Comparison of ENCODE assay signal across 17 cellular contexts in the genomic region with DNA sequence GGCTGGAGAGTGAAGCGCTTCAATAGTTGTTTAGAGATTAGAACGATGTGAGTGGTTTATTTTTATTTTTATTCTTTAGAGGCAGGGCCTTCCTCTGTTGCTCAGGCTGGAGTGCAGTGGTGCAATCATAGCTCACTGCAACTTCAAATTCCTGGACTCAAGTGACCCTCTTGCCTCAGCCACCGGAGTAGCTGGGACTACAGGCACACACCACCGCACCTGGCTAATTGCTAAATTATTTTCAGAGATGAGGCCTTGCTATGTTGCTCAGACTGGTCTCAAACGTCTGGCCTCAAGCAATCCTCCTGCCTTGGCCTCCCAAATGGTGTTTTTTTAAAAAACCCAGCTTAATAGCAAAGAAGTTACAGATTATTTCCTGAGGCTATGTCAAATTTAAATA. TPM values are rescaled to one million over a fixed set of nuclear protein-coding genes. Genes with fewer than 3 reads are reported as not detected.
A peak's percentile ranks its signal among the peaks of the same experiment; 100 is the strongest.
DNase-seq lines count a peak whose midpoint lies in the region; ATAC-seq, FAIRE-seq and TF ChIP-seq lines count a peak whose summit lies in the region.
"Had no signal": no experiment of that assay in that cellular context is flagged by ENCODE, and none has a peak within 500 bp of the region (broad histone marks: within the 10 kb centered on the region; RNA-seq: fewer than 3 reads in every experiment).

No MANE protein-coding gene starts in this region.

- no peaks in the 10 kb centered on the region for H3K4me1 Mint-ChIP-seq in activated CD4-positive, alpha-beta memory T cell treated with anti-CD3 and anti-CD28 coated beads for 36 hours (ENCODE audit: low read depth)
- H3K4me1 Mint-ChIP-seq: CD4-positive, alpha-beta memory T cell had no signal

- no peaks in the 10 kb centered on the region for H3K36me3 Mint-ChIP-seq in activated CD4-positive, alpha-beta memory T cell treated with anti-CD3 and anti-CD28 coated beads for 36 hours
- H3K36me3 Mint-ChIP-seq: CD4-positive, alpha-beta memory T cell had no signal

- ATAC-seq in Panc1 (no peak), left lung (peak; percentile 89), GM18520 (IDR thresholded peaks at IDR 0.05; ENCODE audit: unreplicated experiment) (no peak)

- no peak overlapping the region for H2BK12ac ChIP-seq in H1 (ENCODE audit: low read depth, low read length)

- no peaks in the 10 kb centered on the region for H3K23me2 ChIP-seq in H1 (ENCODE audit: low read depth, low read length)

- no peak overlapping the region for H3K9ac ChIP-seq in H1 (replicated peaks in 1 of 4; ENCODE audit: extremely low read depth in 1 of 4, low read depth in 3 of 4, low read length in 3 of 4)

- H3K79me1 ChIP-seq in H1 (ENCODE audit: low read depth, low read length): no peaks in the 10 kb centered on the region

- WGBS in H1 (ENCODE audit: extremely low coverage in 1 of 2, insufficient coverage in 1 of 2, insufficient read length in 1 of 2, insufficient replicate concordance in 2 of 2, low coverage in 1 of 2, low lambda C conversion rate in 2 of 2, missing lambda C conversion rate in 1 of 2), 2 experiments: 91 to 100% methylated on average over 2 to 5 of the region's 5 CpGs
- WGBS in thyroid gland, 2 donors: 43 to 49% methylated on average over 5 of the region's 5 CpGs
- WGBS in transverse colon (ENCODE audit: low coverage in 1 of 2), 2 donors: 69 to 74% methylated on average over 5 of the region's 5 CpGs

- no peak overlapping the region for H4K91ac ChIP-seq in H1 (replicated peaks; ENCODE audit: insufficient read length, low read length)

- no peak overlapping the region for H3K4me2 ChIP-seq in H1 (ENCODE audit: insufficient read depth in 1 of 2, low read depth in 2 of 2, low read length in 2 of 2)

- TF ChIP-seq POLR2A in H1 (IDR thresholded peaks at IDR 0.05; ENCODE audit: control extremely low read depth in 1 of 2, low read depth in 2 of 2, low read length in 2 of 2): no peak
- no peak for TF ChIP-seq POLR2A in thyroid gland (IDR thresholded peaks at IDR 0.05)
- no peak for TF ChIP-seq POLR2A in transverse colon (IDR thresholded peaks at IDR 0.05)

- no peak overlapping the region for H3K4ac ChIP-seq in H1 (replicated peaks; ENCODE audit: insufficient read length, low read depth, low read length)

- H3K27me3 Mint-ChIP-seq in activated CD4-positive, alpha-beta memory T cell treated with anti-CD3 and anti-CD28 coated beads for 36 hours: peaks cover 23% of the 10 kb centered on the region

- no peak for TF ChIP-seq RAD21 in H1 (IDR thresholded peaks at IDR 0.05 in 1 of 2, conservative IDR thresholded peaks at IDR 0.05 in 1 of 2; ENCODE audit: low read depth in 2 of 2, low read length in 2 of 2)

- no peak overlapping the region for H2AFZ ChIP-seq in H1 (ENCODE audit: low read length)

- H3K27ac Mint-ChIP-seq in activated CD4-positive, alpha-beta memory T cell treated with anti-CD3 and anti-CD28 coated beads for 36 hours: no peak overlapping the region
- H3K27ac Mint-ChIP-seq: CD4-positive, alpha-beta memory T cell; HFFc6 had no signal

- H2AK5ac ChIP-seq in H1 (ENCODE audit: low read depth, low read length): no peak overlapping the region

- peaks cover 39% of the 10 kb centered on the region for H3K4me1 ChIP-seq in Panc1 (ENCODE audit: control insufficient read depth, insufficient read depth, low read length)
- no peaks in the 10 kb centered on the region for H3K4me1 ChIP-seq in H1 (replicated peaks in 1 of 4; ENCODE audit: control insufficient read depth in 3 of 4, insufficient read depth in 4 of 4, low read length in 3 of 4)
- peaks cover 5 to 9% of the 10 kb centered on the region in 2 donors for H3K4me1 ChIP-seq in left lung
- no peaks in the 10 kb centered on the region for H3K4me1 ChIP-seq in thyroid gland
- peaks cover 0 to 18% (median 2%) of the 10 kb centered on the region in 4 donors for H3K4me1 ChIP-seq in transverse colon
- H3K4me1 ChIP-seq: BE2C had no signal

- H2BK15ac ChIP-seq in H1 (ENCODE audit: low read length): no peak overlapping the region

- TF ChIP-seq CTCF in Panc1 (IDR thresholded peaks at IDR 0.05): no peak
- no peak for TF ChIP-seq CTCF in H1 (IDR thresholded peaks at IDR 0.05; ENCODE audit: control extremely low read depth in 1 of 3, insufficient read depth in 1 of 3, low read depth in 1 of 3, low read length in 3 of 3)
- TF ChIP-seq CTCF in left lung (IDR thresholded peaks at IDR 0.05): no peak
- TF ChIP-seq CTCF in thyroid gland (IDR thresholded peaks at IDR 0.05): no peak
- TF ChIP-seq CTCF in transverse colon (IDR thresholded peaks at IDR 0.05): no peak

- H4K5ac ChIP-seq in H1 (ENCODE audit: insufficient read length, low read depth, low read length): no peak overlapping the region

- H3K27ac ChIP-seq in Panc1 (ENCODE audit: low read length): peak overlapping the region; percentile 34; the same call in 1 of the 2 replicates
- H3K27ac ChIP-seq in H1 (ENCODE audit: low read depth, low read length): no peak overlapping the region
- H3K27ac ChIP-seq in left lung: no peak overlapping the region
- peak overlapping the region in 1 of 3 donors; percentile 24 for H3K27ac ChIP-seq in thyroid gland
- peak overlapping the region in 1 of 4 donors; percentile 15 for H3K27ac ChIP-seq in transverse colon

- H3K4me3 Mint-ChIP-seq in activated CD4-positive, alpha-beta memory T cell treated with anti-CD3 and anti-CD28 coated beads for 36 hours: no peak overlapping the region
- H3K4me3 Mint-ChIP-seq: CD4-positive, alpha-beta memory T cell; HFFc6 had no signal

- TF ChIP-seq EP300 in H1 (IDR thresholded peaks at IDR 0.05; ENCODE audit: borderline replicate concordance in 1 of 2, low read depth in 2 of 2, low read length in 2 of 2) (no peak), transverse colon (IDR thresholded peaks at IDR 0.05; ENCODE audit: low read depth) (no peak)

- H2BK120ac ChIP-seq in H1 (replicated peaks; ENCODE audit: low read depth, low read length): no peak overlapping the region

- no peaks in the 10 kb centered on the region for H4K20me1 ChIP-seq in H1 (replicated peaks in 1 of 2; ENCODE audit: control insufficient read depth in 1 of 2, insufficient read depth in 2 of 2, low read length in 2 of 2)

- peaks cover 3% of the 10 kb centered on the region; the same call in 1 of the 2 replicates for H3K36me3 ChIP-seq in Panc1 (ENCODE audit: control insufficient read depth, insufficient read depth, low read length)
- no peaks in the 10 kb centered on the region for H3K36me3 ChIP-seq in H1 (ENCODE audit: control insufficient read depth in 2 of 4, insufficient read depth in 4 of 4, low read length in 3 of 4)
- no peaks in the 10 kb centered on the region for H3K36me3 ChIP-seq in left lung
- H3K36me3 ChIP-seq in thyroid gland: no peaks in the 10 kb centered on the region
- H3K36me3 ChIP-seq in transverse colon: no peaks in the 10 kb centered on the region
- H3K36me3 ChIP-seq: BE2C had no signal

- no peak overlapping the region for H3K18ac ChIP-seq in H1 (ENCODE audit: extremely low read depth, low read length)

- H3K27me3 ChIP-seq in Panc1 (ENCODE audit: control insufficient read depth, insufficient read depth, low read length) (no peaks in the 10 kb centered on the region), H1 (replicated peaks in 1 of 4; ENCODE audit: control insufficient read depth in 3 of 4, extremely low read depth in 1 of 4, insufficient read depth in 3 of 4, low read length in 3 of 4) (no peaks in the 10 kb centered on the region), left lung (no peaks in the 10 kb centered on the region), thyroid gland (no peaks in the 10 kb centered on the region), transverse colon (no peaks in the 10 kb centered on the region)
- H3K27me3 ChIP-seq: BE2C had no signal

- peak overlapping the region; percentile 46 for H3K56ac ChIP-seq in H1 (replicated peaks; ENCODE audit: insufficient read length, low read depth, low read length)

- CTCF ChIA-PET in Panc1 (lab: Charles Lee) (interaction anchor here (0.6 kb wide), 1 partner anchor 276 kb away, joined by 5 read pairs; no protein-coding TSS in a partner anchor), H1 (lab: Charles Lee; ENCODE audit: partially characterized antibody) (no interaction called here)
- CTCF ChIA-PET in activated CD4-positive, alpha-beta memory T cell treated with anti-CD3 and anti-CD28 coated beads for 36 hours (lab: Charles Lee): no interaction called here

- no peak overlapping the region for H4K8ac ChIP-seq in H1 (ENCODE audit: extremely low read depth, insufficient read depth, low read length)

- no peak overlapping the region for H3K14ac ChIP-seq in H1 (ENCODE audit: insufficient read length)

- H3K79me2 ChIP-seq in H1 (ENCODE audit: control insufficient read depth in 1 of 2, insufficient read depth in 2 of 2, low read length in 2 of 2): no peaks in the 10 kb centered on the region

- POLR2A ChIA-PET in Panc1 (lab: Charles Lee) (no interaction called here), H1 (lab: Charles Lee; ENCODE audit: partially characterized antibody) (no interaction called here)
- POLR2A ChIA-PET in activated CD4-positive, alpha-beta memory T cell treated with anti-CD3 and anti-CD28 coated beads for 36 hours (lab: Charles Lee): no interaction called here

- H3K4me3 ChIP-seq in Panc1 (ENCODE audit: low read depth in 2 of 2, low read length in 2 of 2): no peak overlapping the region
- H3K4me3 ChIP-seq in H1 (ENCODE audit: extremely low read depth in 1 of 4, insufficient read depth in 2 of 4, low read depth in 3 of 4, low read length in 4 of 4): no peak overlapping the region
- H3K4me3 ChIP-seq in left lung: no peak overlapping the region
- no peak overlapping the region for H3K4me3 ChIP-seq in thyroid gland (replicated peaks in 1 of 3)
- H3K4me3 ChIP-seq in transverse colon: no peak overlapping the region

- H2BK20ac ChIP-seq in H1 (ENCODE audit: low read length): no peak overlapping the region

- FAIRE-seq in H1 (lab: Jason Lieb, UNC): no peak

- H3K23ac ChIP-seq in H1 (ENCODE audit: insufficient read length): no peak overlapping the region

- intact Hi-C loops in Panc1 (cut with micrococcal nuclease; ENCODE audit: unreplicated experiment): no loop called here
- intact Hi-C loops in left lung (cut with DNase I): no loop called here
- intact Hi-C loops in thyroid gland (cut with DNase I): no loop called here
- intact Hi-C loops in transverse colon (cut with DNase I; ENCODE audit: low total_unique reads): no loop called here
- intact Hi-C loops in activated CD4-positive, alpha-beta memory T cell treated with anti-CD3 and anti-CD28 coated beads for 36 hours (cut with micrococcal nuclease): no loop called here

- in situ Hi-C loops in Panc1 (cut with HindIII; ENCODE audit: low pct_unique_long_range_greater_than_20kb, low sequenced_read_pairs): no loop called here
- in situ Hi-C loops in transverse colon (cut with MboI; ENCODE audit: low pct_ligation_motif_present in 1 of 4, low pct_unique_long_range_greater_than_20kb in 1 of 4, low sequenced_read_pairs in 3 of 4): no loop called here

- DNase-seq in Panc1 (ENCODE audit: low read depth, low spot score) (no peak), H1 (ENCODE audit: low read depth in 1 of 2, low spot score in 2 of 2) (no peak), left lung (peak in 1 of 2 donors; percentile 42), thyroid gland (peak; percentile 46 to 63), transverse colon (no peak)
- no peak for DNase-seq in activated CD4-positive, alpha-beta memory T cell treated with anti-CD3 and anti-CD28 coated beads for 36 hours
- DNase-seq: BE2C; CD4-positive, alpha-beta memory T cell; GOT3; HFFc6; KBM-7; NCI-H1694; NCI-H2107; NCI-H345; NCI-H526 treated with DMSO at 0.1 percent for 48 hours had no signal

- no peak overlapping the region for H2BK5ac ChIP-seq in H1 (ENCODE audit: low read depth, low read length)

- no peaks in the 10 kb centered on the region for H3K9me3 Mint-ChIP-seq in activated CD4-positive, alpha-beta memory T cell treated with anti-CD3 and anti-CD28 coated beads for 36 hours
- H3K9me3 Mint-ChIP-seq: CD4-positive, alpha-beta memory T cell; HFFc6 had no signal

- BruUV-seq in Panc1 (replicated peaks; lab: Mats Ljungman, UMichigan): no TSS peak

- H3K9me3 ChIP-seq in Panc1 (ENCODE audit: control insufficient read depth, insufficient read depth, low read depth, low read length): no peaks in the 10 kb centered on the region
- no peaks in the 10 kb centered on the region for H3K9me3 ChIP-seq in H1 (ENCODE audit: insufficient read depth in 2 of 2, low read depth in 1 of 2, low read length in 1 of 2)
- H3K9me3 ChIP-seq in left lung: no peaks in the 10 kb centered on the region
- no peaks in the 10 kb centered on the region for H3K9me3 ChIP-seq in thyroid gland
- no peaks in the 10 kb centered on the region for H3K9me3 ChIP-seq in transverse colon
- H3K9me3 ChIP-seq: BE2C had no signal

RNA-seq across cellular contexts. Expression of a gene that starts 29.0 kb away (rescaled TPM):
- total RNA-seq in Panc1 (2021; ENCODE audit: unreplicated experiment): 88.1 TPM
- polyA plus RNA-seq in Panc1 (2012; ENCODE audit: insufficient read length): 66.6 TPM
- total RNA-seq in H1 (2021; fragmentation: NEBNext Ultra II Directional; extraction: Animal tissue kit (Norgen Biotek cat#: 25700)): 0.27 TPM in 1 of 2 replicates, not detected in the other
- polyA plus RNA-seq in H1 (2011; rRNA removed): 0.06 and 0.08 TPM in 2 replicates
- polyA plus RNA-seq in H1 (2011; cell fraction: cytosol; rRNA removed): 0.10 TPM
- 0.16 TPM for polyA plus RNA-seq in H1 (2011; cell fraction: nucleus; rRNA removed)
- 0.13 TPM in 3 of 4 replicates, not detected in the other for polyA plus RNA-seq in H1 (2012, experiment 1 of 2)
- polyA plus RNA-seq in H1 (2012, experiment 2 of 2): not detected
- 0.04 TPM for polyA plus RNA-seq in H1 (2013, experiment 1 of 2)
- 0.07 TPM for polyA plus RNA-seq in H1 (2013, experiment 2 of 2)
- 0.09 and 0.37 TPM in 2 replicates for polyA minus RNA-seq in H1 (2011; rRNA and poly(A)+ RNA removed)
- polyA minus RNA-seq in H1 (2011; cell fraction: cytosol; rRNA and poly(A)+ RNA removed): not detected
- 1.00 TPM for polyA minus RNA-seq in H1 (2011; cell fraction: nucleus; rRNA and poly(A)+ RNA removed)
- 10 to 100 TPM; 39.6 to 52.0 TPM for total RNA-seq in left lung
- total RNA-seq in thyroid gland: 10 to 100 TPM; 20.0 to 27.3 (median 23.7) TPM
- 100 to 1,000 TPM in 3 of 4 donors, 10 to 100 TPM in 1; 16.9 to 146 (median 117) TPM for total RNA-seq in transverse colon
- total RNA-seq in activated CD4-positive, alpha-beta memory T cell treated with anti-CD3 and anti-CD28 coated beads for 36 hours: 1 to 10 TPM; 2.7 TPM
- total RNA-seq: OCI-LY7 had no signal

Comparison
In these comparisons a context has a peak if more than half of its experiments do, and no peak if none do; other contexts are left out.
1. DNase-seq: peak in thyroid gland (2 of 2); none in Panc1 (single experiment), H1 (0 of 2), transverse colon (single experiment) and activated CD4-positive, alpha-beta memory T cell treated with anti-CD3 and anti-CD28 coated beads for 36 hours (single experiment).
2. RNA of a gene that starts 29.0 kb away (total RNA-seq): 16.9 to 146 TPM in transverse colon, 88.1 TPM in Panc1 (single experiment), 39.6 to 52.0 TPM in left lung and 20.0 to 27.3 TPM in thyroid gland; 2.7 TPM in activated CD4-positive, alpha-beta memory T cell treated with anti-CD3 and anti-CD28 coated beads for 36 hours and 0.27 TPM in H1; every median in the first group is over 4 times any median in the second.